Comparison of ENCODE assay signal across 11 cellular contexts in genomic region chr11:65115361-65116082, GRCh38. TPM values are rescaled to one million over a fixed set of nuclear protein-coding genes. Genes with fewer than 3 reads are reported as not detected.
DNase-seq lines count a peak whose midpoint lies in the region; ATAC-seq, FAIRE-seq and TF ChIP-seq lines count a peak whose summit lies in the region.
"Had no signal": no experiment of that assay in that cellular context is flagged by ENCODE, and none has a peak within 500 bp of the region (broad histone marks: within the 10 kb centered on the region; RNA-seq: fewer than 3 reads in every experiment).

No MANE protein-coding gene starts in this region.

- H3K9me3 Mint-ChIP-seq in activated T-cell treated with anti-CD3 and anti-CD28 coated beads, Interleukin-2, amount 50 U/mL, for 72 hours, result no peaks in the 10 kb centered on the region
- H3K9me3 Mint-ChIP-seq in WTC11, result no peaks in the 10 kb centered on the region
- H3K9me3 Mint-ChIP-seq in stimulated activated naive CD8-positive, alpha-beta T cell treated with anti-CD3 and anti-CD28 coated beads, Interleukin-15, amount 100 ng/mL, for 72 hours, result no peaks in the 10 kb centered on the region

- no peaks in the 10 kb centered on the region for H3K9me3 ChIP-seq in HepG2 (ENCODE audit: low read length)

- TF ChIP-seq RAD21 in HepG2 (CRISPR knock-in tag; IDR thresholded peaks at IDR 0.05), result no peak

- in situ Hi-C loops in HepG2 (cut with HindIII; ENCODE audit: extremely low pct_ligation_motif_present, low pct_unique_long_range_greater_than_20kb), result no loop called here

- H3K27ac ChIP-seq in HepG2 (ENCODE audit: extremely low read length, insufficient read depth, low read length), result no peak overlapping the region
- H3K27ac ChIP-seq: cardiac muscle cell had no signal

- no peak overlapping the region for H3K9ac ChIP-seq in HepG2 (ENCODE audit: insufficient read depth, low read depth, low read length)

- ATAC-seq in activated T-cell treated with anti-CD3 and anti-CD28 coated beads, Interleukin-2, amount 50 U/mL, for 72 hours (replicated peaks in 1 of 2), result no peak
- no peak for ATAC-seq in WTC11
- no peak for ATAC-seq in HepG2
- ATAC-seq in stimulated activated naive CD8-positive, alpha-beta T cell treated with anti-CD3 and anti-CD28 coated beads, Interleukin-15, amount 100 ng/mL, for 72 hours, result no peak
- ATAC-seq in HG02642 (IDR thresholded peaks at IDR 0.05; ENCODE audit: poor library complexity, unreplicated experiment), result no peak
- ATAC-seq in GM18498 (IDR thresholded peaks at IDR 0.05; ENCODE audit: unreplicated experiment), result no peak
- no peak for ATAC-seq in HG03439 (IDR thresholded peaks at IDR 0.05; ENCODE audit: unreplicated experiment)

- peaks cover 44% of the 10 kb centered on the region for H3K4me1 ChIP-seq in HepG2 (ENCODE audit: insufficient read depth, low read length)

- peak overlapping the region; percentile 88 to 89 for H3K4me3 Mint-ChIP-seq in activated T-cell treated with anti-CD3 and anti-CD28 coated beads, Interleukin-2, amount 50 U/mL, for 72 hours
- H3K4me3 Mint-ChIP-seq in WTC11, result peak overlapping the region; percentile 86
- H3K4me3 Mint-ChIP-seq in stimulated activated naive CD8-positive, alpha-beta T cell treated with anti-CD3 and anti-CD28 coated beads, Interleukin-15, amount 100 ng/mL, for 72 hours, result peak overlapping the region; percentile 92 to 95

- no peak for FAIRE-seq in HepG2 (lab: Jason Lieb, UNC)

- 98% methylated on average over 13 of the region's 21 CpGs for WGBS in HepG2 (ENCODE audit: low lambda C conversion rate)

- CTCF ChIA-PET in WTC11 (lab: Charles Lee) (interaction anchor here (2.4 to 2.9 kb wide), 3 partner anchors 66 to 267 kb away, joined by 12 to 15 read pairs (median 15); partner anchors contain the start of genes ARL2 and CAPN1), HepG2 (lab: Yijun Ruan, JAX; ENCODE audit: low intra/inter-chr PET ratio, low total read pairs) (no interaction called here)

- no peaks in the 10 kb centered on the region for H4K20me1 ChIP-seq in HepG2 (ENCODE audit: insufficient read depth, low read length)

- H3K36me3 ChIP-seq in HepG2 (replicated peaks in 1 of 2; ENCODE audit: control insufficient read depth in 1 of 2, insufficient read depth in 2 of 2, low read length in 2 of 2), result peaks cover 3 to 18% of the 10 kb centered on the region in 2 experiments; a peak in 4 of 5 replicates

- BruUV-seq in HepG2 (replicated peaks; lab: Mats Ljungman, UMichigan), result no TSS peak

- TF ChIP-seq CTCF in WTC11 (IDR thresholded peaks at IDR 0.05) (no peak), HepG2 (CRISPR knock-in tag; IDR thresholded peaks at IDR 0.05) (no peak)

- intact Hi-C loops in HepG2 (cut with micrococcal nuclease; ENCODE audit: unreplicated experiment), result loop anchor here (2.0 kb wide), 1 partner anchor 51 kb away; no protein-coding TSS in a partner anchor

- POLR2A ChIA-PET in WTC11 (lab: Charles Lee), result interaction anchor here (2.3 kb wide), 1 partner anchor 66 kb away, joined by 11 read pairs; the partner anchor contains the start of gene CAPN1
- POLR2A ChIA-PET in HepG2 (lab: Yijun Ruan, JAX), result no interaction called here

- DNase-seq in activated T-cell treated with anti-CD3 and anti-CD28 coated beads, Interleukin-2, amount 50 U/mL, for 72 hours, result no peak
- no peak for DNase-seq in activated T-cell treated with anti-CD3 and anti-CD28 coated beads, Interleukin-2, amount 50 U/mL, for 48 hours
- DNase-seq in WTC11 (ENCODE audit: low spot score) (no peak), HepG2 (ENCODE audit: low spot score) (no peak)
- DNase-seq in stimulated activated naive CD8-positive, alpha-beta T cell treated with anti-CD3 and anti-CD28 coated beads, Interleukin-15, amount 100 ng/mL, for 72 hours, result no peak
- DNase-seq: NCI-H1417, RPMI8226 had no signal

- H3K27me3 Mint-ChIP-seq in activated T-cell treated with anti-CD3 and anti-CD28 coated beads, Interleukin-2, amount 50 U/mL, for 72 hours (ENCODE audit: low read depth), result no peaks in the 10 kb centered on the region
- no peaks in the 10 kb centered on the region for H3K27me3 Mint-ChIP-seq in WTC11 (ENCODE audit: low read depth)
- H3K27me3 Mint-ChIP-seq in stimulated activated naive CD8-positive, alpha-beta T cell treated with anti-CD3 and anti-CD28 coated beads, Interleukin-15, amount 100 ng/mL, for 72 hours, result no peaks in the 10 kb centered on the region

- TF ChIP-seq EP300 in HepG2 (IDR thresholded peaks at IDR 0.05; ENCODE audit: low read depth in 2 of 2, low read length in 2 of 2) (no peak), HepG2 (CRISPR knock-in tag; IDR thresholded peaks at IDR 0.05; ENCODE audit: borderline replicate concordance) (no peak)

- H3K4me3 ChIP-seq in HepG2 (replicated peaks in 1 of 3; ENCODE audit: insufficient read depth in 1 of 3, low read depth in 2 of 3, low read length in 3 of 3), result no peak overlapping the region
- H3K4me3 ChIP-seq: cardiac muscle cell had no signal

- H3K36me3 Mint-ChIP-seq in activated T-cell treated with anti-CD3 and anti-CD28 coated beads, Interleukin-2, amount 50 U/mL, for 72 hours (ENCODE audit: insufficient read depth in 2 of 2), result peaks cover 6 to 20% of the 10 kb centered on the region in 2 donors
- peaks cover 22% of the 10 kb centered on the region for H3K36me3 Mint-ChIP-seq in WTC11

- H3K27me3 ChIP-seq in HepG2 (ENCODE audit: control insufficient read depth in 1 of 2, insufficient read depth in 2 of 2, low read length in 2 of 2), result no peaks in the 10 kb centered on the region
- H3K27me3 ChIP-seq: cardiac muscle cell had no signal

- H3K4me2 ChIP-seq in HepG2 (ENCODE audit: low read depth, low read length), result no peak overlapping the region

- peaks cover 12% of the 10 kb centered on the region for H3K79me2 ChIP-seq in HepG2 (ENCODE audit: insufficient read depth, low read length)

- H2AFZ ChIP-seq in HepG2 (ENCODE audit: low read length), result no peak overlapping the region

- TF ChIP-seq POLR2A in HepG2 (IDR thresholded peaks at IDR 0.05; ENCODE audit: insufficient read depth in 1 of 2, low read depth in 2 of 2, low read length in 2 of 2), result peak in 1 of 2 experiments; percentile 30; a peak in 1 of 4 replicates

- peaks cover 76% of the 10 kb centered on the region for H3K4me1 Mint-ChIP-seq in activated T-cell treated with anti-CD3 and anti-CD28 coated beads, Interleukin-2, amount 50 U/mL, for 72 hours (ENCODE audit: low read depth)
- H3K4me1 Mint-ChIP-seq in WTC11, result peaks cover 20% of the 10 kb centered on the region
- H3K4me1 Mint-ChIP-seq in stimulated activated naive CD8-positive, alpha-beta T cell treated with anti-CD3 and anti-CD28 coated beads, Interleukin-15, amount 100 ng/mL, for 72 hours, result peaks cover 85% of the 10 kb centered on the region

- H3K27ac Mint-ChIP-seq in activated T-cell treated with anti-CD3 and anti-CD28 coated beads, Interleukin-2, amount 50 U/mL, for 72 hours, result peak overlapping the region; percentile 42
- no peak overlapping the region for H3K27ac Mint-ChIP-seq in WTC11
- H3K27ac Mint-ChIP-seq in stimulated activated naive CD8-positive, alpha-beta T cell treated with anti-CD3 and anti-CD28 coated beads, Interleukin-15, amount 100 ng/mL, for 72 hours, result peak overlapping the region in 1 of 2 donors; percentile 63

RNA-seq across cellular contexts. Expression of gene ZNHIT2, which starts 2.0 kb away (rescaled TPM):
- 10 to 100 TPM in 1 of 2 donors, 1 to 10 TPM in 1; 9.9 to 10.4 TPM for total RNA-seq in activated T-cell treated with anti-CD3 and anti-CD28 coated beads, Interleukin-2, amount 50 U/mL, for 72 hours
- total RNA-seq in WTC11 (2021) (15.9 to 18.3 TPM (median 16.7 TPM) in 3 replicates), HepG2 (2016; rRNA removed; fragmentation: Illumina TruSeq; extraction: Trizol) (5.7 and 6.5 TPM in 2 replicates)
- total RNA-seq in HepG2 (2016; cell fraction: cytosol; rRNA removed; fragmentation: Illumina TruSeq; extraction: Trizol; ENCODE audit: low read depth), result 2.9 and 4.3 TPM in 2 replicates
- total RNA-seq in HepG2 (2016; cell fraction: insoluble cytoplasmic fraction; rRNA removed; fragmentation: Illumina TruSeq; extraction: Trizol), result 5.4 and 6.3 TPM in 2 replicates
- total RNA-seq in HepG2 (2016; cell fraction: membrane; rRNA removed; fragmentation: Illumina TruSeq; extraction: Trizol), result 3.5 and 4.3 TPM in 2 replicates
- total RNA-seq in HepG2 (2016; cell fraction: nucleus; rRNA removed; fragmentation: Illumina TruSeq; extraction: Trizol), result 3.6 and 3.9 TPM in 2 replicates
- 1.1 TPM in 2 replicates for polyA plus RNA-seq in HepG2 (2011; rRNA removed)
- polyA plus RNA-seq in HepG2 (2011; cell fraction: cytosol; rRNA removed), result 0.86 and 2.0 TPM in 2 replicates
- 1.7 and 2.2 TPM in 2 replicates for polyA plus RNA-seq in HepG2 (2011; cell fraction: nucleus; rRNA removed)
- polyA plus RNA-seq in HepG2 (2012), result 1.6 and 2.5 TPM in 2 replicates
- 3.0 and 3.1 TPM in 2 replicates for polyA plus RNA-seq in HepG2 (2016; cell fraction: cytosol; fragmentation: Illumina TruSeq; extraction: Trizol; ENCODE audit: low read depth)
- polyA plus RNA-seq in HepG2 (2016; cell fraction: insoluble cytoplasmic fraction; fragmentation: Illumina TruSeq; extraction: Trizol; ENCODE audit: low read depth), result 4.0 and 4.7 TPM in 2 replicates
- polyA plus RNA-seq in HepG2 (2016; cell fraction: membrane; fragmentation: Illumina TruSeq; extraction: Trizol; ENCODE audit: low read depth), result 2.8 and 2.9 TPM in 2 replicates
- polyA plus RNA-seq in HepG2 (2016; cell fraction: nucleus; fragmentation: Illumina TruSeq; extraction: Trizol; ENCODE audit: insufficient read depth, low read depth), result 6.2 and 6.5 TPM in 2 replicates
- polyA minus RNA-seq in HepG2 (2011; rRNA and poly(A)+ RNA removed; ENCODE audit: low replicate concordance), result 3.0 and 5.8 TPM in 2 replicates
- polyA minus RNA-seq in HepG2 (2011; cell fraction: cytosol; rRNA and poly(A)+ RNA removed), result 2.4 and 3.3 TPM in 2 replicates
- polyA minus RNA-seq in HepG2 (2011; cell fraction: nucleus; rRNA and poly(A)+ RNA removed), result 0.75 and 4.1 TPM in 2 replicates

RNA-seq across cellular contexts. Expression of gene TM7SF2, which starts 3.9 kb away (rescaled TPM):
- 10 to 100 TPM; 22.8 to 26.8 TPM for total RNA-seq in activated T-cell treated with anti-CD3 and anti-CD28 coated beads, Interleukin-2, amount 50 U/mL, for 72 hours
- total RNA-seq in WTC11 (2021) (63.8 to 74.9 TPM (median 71.5 TPM) in 3 replicates), HepG2 (2016; rRNA removed; fragmentation: Illumina TruSeq; extraction: Trizol) (28.8 and 66.9 TPM in 2 replicates)
- 49.5 and 66.5 TPM in 2 replicates for total RNA-seq in HepG2 (2016; cell fraction: cytosol; rRNA removed; fragmentation: Illumina TruSeq; extraction: Trizol; ENCODE audit: low read depth)
- 29.7 and 70.5 TPM in 2 replicates for total RNA-seq in HepG2 (2016; cell fraction: insoluble cytoplasmic fraction; rRNA removed; fragmentation: Illumina TruSeq; extraction: Trizol)
- total RNA-seq in HepG2 (2016; cell fraction: membrane; rRNA removed; fragmentation: Illumina TruSeq; extraction: Trizol), result 64.7 and 77.2 TPM in 2 replicates
- total RNA-seq in HepG2 (2016; cell fraction: nucleus; rRNA removed; fragmentation: Illumina TruSeq; extraction: Trizol), result 57.7 and 67.5 TPM in 2 replicates
- polyA plus RNA-seq in HepG2 (2011; rRNA removed), result 56.0 and 75.6 TPM in 2 replicates
- 60.6 and 76.1 TPM in 2 replicates for polyA plus RNA-seq in HepG2 (2011; cell fraction: cytosol; rRNA removed)
- polyA plus RNA-seq in HepG2 (2011; cell fraction: nucleus; rRNA removed), result 104 and 129 TPM in 2 replicates
- 25.8 and 43.4 TPM in 2 replicates for polyA plus RNA-seq in HepG2 (2012)
- polyA plus RNA-seq in HepG2 (2016; cell fraction: cytosol; fragmentation: Illumina TruSeq; extraction: Trizol; ENCODE audit: low read depth), result 66.7 and 89.2 TPM in 2 replicates
- polyA plus RNA-seq in HepG2 (2016; cell fraction: insoluble cytoplasmic fraction; fragmentation: Illumina TruSeq; extraction: Trizol; ENCODE audit: low read depth), result 41.3 and 42.6 TPM in 2 replicates
- 71.6 and 83.6 TPM in 2 replicates for polyA plus RNA-seq in HepG2 (2016; cell fraction: membrane; fragmentation: Illumina TruSeq; extraction: Trizol; ENCODE audit: low read depth)
- 137 and 142 TPM in 2 replicates for polyA plus RNA-seq in HepG2 (2016; cell fraction: nucleus; fragmentation: Illumina TruSeq; extraction: Trizol; ENCODE audit: insufficient read depth, low read depth)
- 18.1 and 162 TPM in 2 replicates for polyA minus RNA-seq in HepG2 (2011; rRNA and poly(A)+ RNA removed; ENCODE audit: low replicate concordance)
- polyA minus RNA-seq in HepG2 (2011; cell fraction: cytosol; rRNA and poly(A)+ RNA removed), result 25.1 and 27.4 TPM in 2 replicates
- polyA minus RNA-seq in HepG2 (2011; cell fraction: nucleus; rRNA and poly(A)+ RNA removed), result 28.7 and 33.4 TPM in 2 replicates

RNA-seq across cellular contexts. Expression of gene FAU, which starts 6.4 kb away (rescaled TPM):
- 1,000 to 10,000 TPM; 1,144 to 1,164 TPM for total RNA-seq in activated T-cell treated with anti-CD3 and anti-CD28 coated beads, Interleukin-2, amount 50 U/mL, for 72 hours
- 951 to 991 TPM (median 985 TPM) in 3 replicates for total RNA-seq in WTC11 (2021)
- total RNA-seq in HepG2 (2016; rRNA removed; fragmentation: Illumina TruSeq; extraction: Trizol), result 869 and 1,024 TPM in 2 replicates
- total RNA-seq in HepG2 (2016; cell fraction: cytosol; rRNA removed; fragmentation: Illumina TruSeq; extraction: Trizol; ENCODE audit: low read depth), result 647 and 670 TPM in 2 replicates
- 906 and 1,117 TPM in 2 replicates for total RNA-seq in HepG2 (2016; cell fraction: insoluble cytoplasmic fraction; rRNA removed; fragmentation: Illumina TruSeq; extraction: Trizol)
- 759 and 784 TPM in 2 replicates for total RNA-seq in HepG2 (2016; cell fraction: membrane; rRNA removed; fragmentation: Illumina TruSeq; extraction: Trizol)
- total RNA-seq in HepG2 (2016; cell fraction: nucleus; rRNA removed; fragmentation: Illumina TruSeq; extraction: Trizol), result 357 and 372 TPM in 2 replicates
- 374 and 392 TPM in 2 replicates for polyA plus RNA-seq in HepG2 (2011; rRNA removed)
- 479 and 733 TPM in 2 replicates for polyA plus RNA-seq in HepG2 (2011; cell fraction: cytosol; rRNA removed)
- polyA plus RNA-seq in HepG2 (2011; cell fraction: nucleus; rRNA removed), result 228 and 230 TPM in 2 replicates
- polyA plus RNA-seq in HepG2 (2012), result 713 and 760 TPM in 2 replicates
- 645 and 677 TPM in 2 replicates for polyA plus RNA-seq in HepG2 (2016; cell fraction: cytosol; fragmentation: Illumina TruSeq; extraction: Trizol; ENCODE audit: low read depth)
- polyA plus RNA-seq in HepG2 (2016; cell fraction: insoluble cytoplasmic fraction; fragmentation: Illumina TruSeq; extraction: Trizol; ENCODE audit: low read depth), result 876 and 937 TPM in 2 replicates
- polyA plus RNA-seq in HepG2 (2016; cell fraction: membrane; fragmentation: Illumina TruSeq; extraction: Trizol; ENCODE audit: low read depth), result 684 and 723 TPM in 2 replicates
- 488 and 523 TPM in 2 replicates for polyA plus RNA-seq in HepG2 (2016; cell fraction: nucleus; fragmentation: Illumina TruSeq; extraction: Trizol; ENCODE audit: insufficient read depth, low read depth)
- 284 and 286 TPM in 2 replicates for polyA minus RNA-seq in HepG2 (2011; rRNA and poly(A)+ RNA removed; ENCODE audit: low replicate concordance)
- polyA minus RNA-seq in HepG2 (2011; cell fraction: cytosol; rRNA and poly(A)+ RNA removed), result 148 and 154 TPM in 2 replicates
- polyA minus RNA-seq in HepG2 (2011; cell fraction: nucleus; rRNA and poly(A)+ RNA removed), result 68.0 and 81.7 TPM in 2 replicates

RNA-seq across cellular contexts. Expression of gene MRPL49, which starts 6.6 kb away (rescaled TPM):
- 10 to 100 TPM; 73.6 to 89.8 TPM for total RNA-seq in activated T-cell treated with anti-CD3 and anti-CD28 coated beads, Interleukin-2, amount 50 U/mL, for 72 hours
- total RNA-seq in WTC11 (2021) (51.3 to 55.9 TPM (median 53.3 TPM) in 3 replicates), HepG2 (2016; rRNA removed; fragmentation: Illumina TruSeq; extraction: Trizol) (53.3 and 63.2 TPM in 2 replicates)
- total RNA-seq in HepG2 (2016; cell fraction: cytosol; rRNA removed; fragmentation: Illumina TruSeq; extraction: Trizol; ENCODE audit: low read depth), result 9.5 and 10.0 TPM in 2 replicates
- total RNA-seq in HepG2 (2016; cell fraction: insoluble cytoplasmic fraction; rRNA removed; fragmentation: Illumina TruSeq; extraction: Trizol), result 54.6 and 65.9 TPM in 2 replicates
- total RNA-seq in HepG2 (2016; cell fraction: membrane; rRNA removed; fragmentation: Illumina TruSeq; extraction: Trizol), result 26.1 and 26.5 TPM in 2 replicates
- total RNA-seq in HepG2 (2016; cell fraction: nucleus; rRNA removed; fragmentation: Illumina TruSeq; extraction: Trizol), result 17.5 and 18.4 TPM in 2 replicates
- polyA plus RNA-seq in HepG2 (2011; rRNA removed), result 39.2 and 41.4 TPM in 2 replicates
- 45.2 and 53.6 TPM in 2 replicates for polyA plus RNA-seq in HepG2 (2011; cell fraction: cytosol; rRNA removed)
- 10.1 and 14.8 TPM in 2 replicates for polyA plus RNA-seq in HepG2 (2011; cell fraction: nucleus; rRNA removed)
- polyA plus RNA-seq in HepG2 (2012), result 19.0 and 22.8 TPM in 2 replicates
- 7.7 TPM in 2 replicates for polyA plus RNA-seq in HepG2 (2016; cell fraction: cytosol; fragmentation: Illumina TruSeq; extraction: Trizol; ENCODE audit: low read depth)
- 66.0 and 68.9 TPM in 2 replicates for polyA plus RNA-seq in HepG2 (2016; cell fraction: insoluble cytoplasmic fraction; fragmentation: Illumina TruSeq; extraction: Trizol; ENCODE audit: low read depth)
- 17.1 and 17.2 TPM in 2 replicates for polyA plus RNA-seq in HepG2 (2016; cell fraction: membrane; fragmentation: Illumina TruSeq; extraction: Trizol; ENCODE audit: low read depth)
- 27.1 and 27.9 TPM in 2 replicates for polyA plus RNA-seq in HepG2 (2016; cell fraction: nucleus; fragmentation: Illumina TruSeq; extraction: Trizol; ENCODE audit: insufficient read depth, low read depth)
- 32.3 and 86.6 TPM in 2 replicates for polyA minus RNA-seq in HepG2 (2011; rRNA and poly(A)+ RNA removed; ENCODE audit: low replicate concordance)
- 14.0 and 16.4 TPM in 2 replicates for polyA minus RNA-seq in HepG2 (2011; cell fraction: cytosol; rRNA and poly(A)+ RNA removed)
- polyA minus RNA-seq in HepG2 (2011; cell fraction: nucleus; rRNA and poly(A)+ RNA removed), result 11.6 and 13.6 TPM in 2 replicates

RNA-seq across cellular contexts. Expression of gene SYVN1, which starts 18.8 kb away (rescaled TPM):
- total RNA-seq in activated T-cell treated with anti-CD3 and anti-CD28 coated beads, Interleukin-2, amount 50 U/mL, for 72 hours, result 10 to 100 TPM; 45.8 to 53.1 TPM
- total RNA-seq in WTC11 (2021) (27.6 to 34.8 TPM (median 31.8 TPM) in 3 replicates), HepG2 (2016; rRNA removed; fragmentation: Illumina TruSeq; extraction: Trizol) (7.4 and 10.3 TPM in 2 replicates)
- total RNA-seq in HepG2 (2016; cell fraction: cytosol; rRNA removed; fragmentation: Illumina TruSeq; extraction: Trizol; ENCODE audit: low read depth), result 5.5 and 6.4 TPM in 2 replicates
- 7.6 and 9.3 TPM in 2 replicates for total RNA-seq in HepG2 (2016; cell fraction: insoluble cytoplasmic fraction; rRNA removed; fragmentation: Illumina TruSeq; extraction: Trizol)
- total RNA-seq in HepG2 (2016; cell fraction: membrane; rRNA removed; fragmentation: Illumina TruSeq; extraction: Trizol), result 5.6 and 6.7 TPM in 2 replicates
- 25.3 and 26.9 TPM in 2 replicates for total RNA-seq in HepG2 (2016; cell fraction: nucleus; rRNA removed; fragmentation: Illumina TruSeq; extraction: Trizol)
- polyA plus RNA-seq in HepG2 (2011; rRNA removed), result 22.5 and 25.8 TPM in 2 replicates
- 17.6 and 23.4 TPM in 2 replicates for polyA plus RNA-seq in HepG2 (2011; cell fraction: cytosol; rRNA removed)
- 115 and 119 TPM in 2 replicates for polyA plus RNA-seq in HepG2 (2011; cell fraction: nucleus; rRNA removed)
- 33.9 and 47.9 TPM in 2 replicates for polyA plus RNA-seq in HepG2 (2012)
- polyA plus RNA-seq in HepG2 (2016; cell fraction: cytosol; fragmentation: Illumina TruSeq; extraction: Trizol; ENCODE audit: low read depth), result 2.0 and 2.2 TPM in 2 replicates
- polyA plus RNA-seq in HepG2 (2016; cell fraction: insoluble cytoplasmic fraction; fragmentation: Illumina TruSeq; extraction: Trizol; ENCODE audit: low read depth), result 7.4 and 12.4 TPM in 2 replicates
- polyA plus RNA-seq in HepG2 (2016; cell fraction: membrane; fragmentation: Illumina TruSeq; extraction: Trizol; ENCODE audit: low read depth), result 3.4 and 4.9 TPM in 2 replicates
- 64.5 and 69.0 TPM in 2 replicates for polyA plus RNA-seq in HepG2 (2016; cell fraction: nucleus; fragmentation: Illumina TruSeq; extraction: Trizol; ENCODE audit: insufficient read depth, low read depth)
- 98.7 and 122 TPM in 2 replicates for polyA minus RNA-seq in HepG2 (2011; rRNA and poly(A)+ RNA removed; ENCODE audit: low replicate concordance)
- polyA minus RNA-seq in HepG2 (2011; cell fraction: cytosol; rRNA and poly(A)+ RNA removed), result 35.8 and 47.2 TPM in 2 replicates
- polyA minus RNA-seq in HepG2 (2011; cell fraction: nucleus; rRNA and poly(A)+ RNA removed), result 51.0 and 56.2 TPM in 2 replicates
